Comparison of ENCODE assay signal across 9 cellular contexts in the genomic region with DNA sequence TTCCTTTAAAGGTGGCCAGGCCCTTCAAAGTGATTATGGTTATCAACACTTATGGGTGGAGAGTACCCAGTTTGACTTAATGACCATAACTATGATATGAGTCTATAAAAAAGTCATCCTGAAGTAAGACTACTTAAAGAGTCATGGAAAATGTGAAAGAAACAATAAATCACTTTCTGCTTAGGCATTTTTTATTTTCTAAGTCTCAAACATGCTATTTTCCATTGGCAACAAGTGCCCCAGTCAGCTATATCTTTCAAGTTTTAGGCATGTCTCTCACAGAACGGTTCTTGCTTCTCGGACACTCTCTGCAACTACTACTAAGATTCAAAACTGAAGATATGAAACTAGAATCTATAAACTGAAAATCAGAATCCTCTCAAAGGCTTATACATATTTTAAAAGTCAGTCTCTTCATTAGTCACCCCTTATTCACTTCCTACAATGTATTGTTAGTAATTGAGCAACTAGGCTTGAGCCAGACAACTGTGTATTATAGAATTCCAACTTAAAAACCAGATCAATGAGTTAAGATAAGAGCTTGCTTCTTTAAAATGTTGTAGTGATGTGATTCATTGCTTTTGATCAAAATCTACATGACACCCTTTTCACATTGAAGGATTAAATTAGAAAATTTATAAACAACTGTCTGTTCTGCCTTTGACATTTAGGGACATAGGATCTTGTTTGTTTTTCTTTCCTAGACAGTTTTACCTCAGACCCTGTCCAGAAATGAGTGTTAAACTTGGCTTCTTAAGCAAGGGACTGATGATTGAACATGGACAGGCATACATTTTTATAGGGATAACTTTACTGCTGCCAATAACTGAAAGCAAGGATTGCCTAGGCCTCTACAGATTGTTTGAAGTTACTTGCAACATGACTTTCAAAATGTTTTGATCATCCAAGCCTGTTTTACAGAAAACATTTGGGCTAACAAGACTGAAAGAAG. TPM values are rescaled to one million over a fixed set of nuclear protein-coding genes. Genes with fewer than 3 reads are reported as not detected.
DNase-seq lines count a peak whose midpoint lies in the region; ATAC-seq and TF ChIP-seq lines count a peak whose summit lies in the region.
"Had no signal": no experiment of that assay in that cellular context is flagged by ENCODE, and none has a peak within 500 bp of the region (broad histone marks: within the 10 kb centered on the region; RNA-seq: fewer than 3 reads in every experiment).

No MANE protein-coding gene starts in this region.

- peaks cover 2% of the 10 kb centered on the region for H3K27me3 Mint-ChIP-seq in brain

- H3K27me3 ChIP-seq in prostate gland (replicated peaks; ENCODE audit: insufficient read depth) = no peaks in the 10 kb centered on the region
- H3K27me3 ChIP-seq in Karpas-422 (ENCODE audit: low read length) = no peaks in the 10 kb centered on the region

- H3K27ac ChIP-seq in prostate gland (peak overlapping the region; percentile 21 to 94), Karpas-422 (ENCODE audit: low read length) (no peak overlapping the region)

- peaks cover 0 to 5% (median 0%) of the 10 kb centered on the region in 5 experiments for H3K9me3 Mint-ChIP-seq in brain

- peaks cover 0 to 5% of the 10 kb centered on the region in 2 donors for H3K36me3 ChIP-seq in prostate gland
- no peaks in the 10 kb centered on the region for H3K36me3 ChIP-seq in Karpas-422 (ENCODE audit: insufficient read depth, low read length)

- H3K4me2 ChIP-seq in Karpas-422 (ENCODE audit: low read depth, low read length, poor library complexity, severe bottlenecking) = no peak overlapping the region

- ATAC-seq in GM18511 (IDR thresholded peaks at IDR 0.05; ENCODE audit: unreplicated experiment) (peak; percentile 16), HG03025 (IDR thresholded peaks at IDR 0.05; ENCODE audit: low FRiP score, unreplicated experiment) (peak; percentile 21)

- peaks cover 53% of the 10 kb centered on the region for H3K4me1 Mint-ChIP-seq in brain

- no peaks in the 10 kb centered on the region for H3K9me2 ChIP-seq in Karpas-422 (replicated peaks; ENCODE audit: insufficient read depth, low read length)

- H3K9me3 ChIP-seq in prostate gland = no peaks in the 10 kb centered on the region
- H3K9me3 ChIP-seq in Karpas-422 (ENCODE audit: low read length) = no peaks in the 10 kb centered on the region

- peak overlapping the region; percentile 19 to 98 (median 93) for H3K4me3 Mint-ChIP-seq in brain

- intact Hi-C loops in prostate gland (cut with DNase I) = loop anchor here (5.0 to 10.0 kb wide), 4 partner anchors 112 to 1115 kb away; no protein-coding TSS in a partner anchor

- H3K27ac Mint-ChIP-seq in brain = peak overlapping the region in 2 of 5 experiments; percentile 33 to 88

- H4K20me1 ChIP-seq in Karpas-422 (ENCODE audit: insufficient read depth, low read depth, low read length) = no peaks in the 10 kb centered on the region

- TF ChIP-seq POLR2A in prostate gland (IDR thresholded peaks at IDR 0.05) = no peak

- H3K4me3 ChIP-seq in prostate gland (peak overlapping the region; percentile 87 to 98), Karpas-422 (ENCODE audit: low read length) (no peak overlapping the region)

- no peak overlapping the region for H3K9ac ChIP-seq in Karpas-422 (ENCODE audit: low read length)

- peaks cover 32% of the 10 kb centered on the region for H3K36me3 Mint-ChIP-seq in brain

- DNase-seq in prostate gland (ENCODE audit: low spot score) (no peak), NCI-H2196 (lab: John Stamatoyannopoulos, UW; ENCODE audit: unreplicated experiment) (no peak), Karpas-422 (no peak), NCI-H2196 treated with DMSO at 0.1 percent for 48 hours (lab: John Stamatoyannopoulos, UW; ENCODE audit: unreplicated experiment) (no peak), iPS-NIHi11 (ENCODE audit: low spot score) (no peak)
- DNase-seq: islet precursor cell had no signal

- H3K4me1 ChIP-seq in prostate gland (replicated peaks) (peaks cover 3% of the 10 kb centered on the region), Karpas-422 (ENCODE audit: low read length) (peaks cover 8% of the 10 kb centered on the region; the same call in 1 of the 2 replicates)

- no peak for TF ChIP-seq CTCF in brain (conservative IDR thresholded peaks at IDR 0.05)
- TF ChIP-seq CTCF in prostate gland (IDR thresholded peaks at IDR 0.05) = no peak

- 57% methylated on average over 2 of the region's 2 CpGs for WGBS in prostate gland

- H2AFZ ChIP-seq in Karpas-422 (ENCODE audit: low read length) = no peak overlapping the region

- no peaks in the 10 kb centered on the region for H3K79me2 ChIP-seq in Karpas-422 (ENCODE audit: low read length)

RNA-seq across cellular contexts. Expression of a gene that starts 2.9 kb away (rescaled TPM):
- polyA plus RNA-seq in brain (ENCODE audit: insufficient read depth, low read depth, low replicate concordance) = 2.0 TPM
- 100 to 1,000 TPM in 1 of 2 donors, 10 to 100 TPM in 1; 86.1 to 133 TPM for total RNA-seq in prostate gland
- total RNA-seq in Karpas-422 (2014; rRNA removed; shearing (Covaris generic); ENCODE audit: low replicate concordance) = not detected in 2 replicates

Comparison
In these comparisons a context has a peak if more than half of its experiments do, and no peak if none do; other contexts are left out.
1. RNA of a gene that starts 2.9 kb away (total RNA-seq): 86.1 to 133 TPM in prostate gland; not detected in Karpas-422; every median in the first group is over 10 times any median in the second.